ENCODE assay signal across 3 cellular contexts in the genomic region with DNA sequence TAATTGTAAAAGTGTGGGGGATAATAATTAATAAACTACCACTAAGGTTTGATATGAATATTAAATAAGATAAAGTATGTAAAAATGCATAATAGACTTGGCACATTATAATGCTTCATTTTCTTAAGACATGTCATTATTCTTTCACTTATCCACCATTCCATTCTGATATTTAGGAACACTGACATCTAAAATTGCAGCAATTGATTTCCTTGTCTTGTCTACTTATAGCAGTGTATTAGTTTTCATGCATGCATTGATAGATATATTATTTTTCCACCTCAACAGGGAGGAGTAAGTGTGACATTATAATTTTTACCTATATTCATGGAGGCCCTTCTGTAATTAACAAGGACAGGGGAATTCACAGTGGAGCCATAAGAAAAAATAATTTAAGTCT. TPM values are rescaled to one million over a fixed set of nuclear protein-coding genes. Genes with fewer than 3 reads are reported as not detected.
"Had no signal": no experiment of that assay in that cellular context is flagged by ENCODE, and none has a peak within 500 bp of the region (broad histone marks: within the 10 kb centered on the region; RNA-seq: fewer than 3 reads in every experiment).

No MANE protein-coding gene starts in this region.

- ATAC-seq: GM12878 had no signal

- H3K4me3 ChIP-seq: GM12878 had no signal

- DNase-seq: GDM1, GF-D8 had no signal

RNA-seq across cellular contexts. Expression of gene RGS4, which starts 41.6 kb away (rescaled TPM):
- total RNA-seq: GM12878 had no signal
